14 cellular contexts compared by ENCODE assay signal in the genomic region with DNA sequence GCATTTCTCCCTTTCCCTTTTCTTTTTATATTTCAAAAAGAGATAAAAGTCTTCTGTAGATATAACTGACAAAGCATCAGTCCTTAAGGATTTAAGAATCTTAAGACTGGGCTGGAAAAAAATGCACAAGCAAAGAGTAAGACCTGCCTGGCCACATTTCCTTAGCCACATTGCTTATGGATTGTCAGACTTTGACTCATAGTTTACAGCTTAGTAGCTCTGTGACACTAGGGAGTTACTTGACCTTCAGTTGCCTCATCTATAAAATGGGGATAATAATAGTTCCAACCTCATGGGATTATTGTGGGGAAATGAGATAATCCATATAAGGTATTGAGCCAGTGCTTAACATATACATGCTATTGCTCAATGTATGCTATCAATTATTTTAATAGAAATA.
DNase-seq lines count a peak whose midpoint lies in the region; ATAC-seq, FAIRE-seq and TF ChIP-seq lines count a peak whose summit lies in the region.
"Had no signal": no experiment of that assay in that cellular context is flagged by ENCODE, and none has a peak within 500 bp of the region (broad histone marks: within the 10 kb centered on the region; RNA-seq: fewer than 3 reads in every experiment).

No MANE protein-coding gene starts in this region.

- peak overlapping the region; percentile 53 for H3K4me2 ChIP-seq in astrocyte (ENCODE audit: low read length)
- H3K4me2 ChIP-seq: BLaER1, neural progenitor cell had no signal

- ATAC-seq in WTC11: no peak
- ATAC-seq in activated CD4-positive, CD25-positive, alpha-beta regulatory T cell treated with anti-CD3 and anti-CD28 coated beads, Interleukin-2, amount 50 U/mL, for 24 hours: no peak
- ATAC-seq: stimulated activated memory B cell treated with anti-CD40 and anti-IgM and Interleukin-4, amounts not matched to agents 10 μg/mL and 1 μg/mL and 100 μg/mL, for 72 hours had no signal

- peak overlapping the region; percentile 72 for H3K9ac ChIP-seq in astrocyte (ENCODE audit: low read length)
- H3K9ac ChIP-seq: BLaER1, neural progenitor cell had no signal

- H3K4me1 Mint-ChIP-seq in astrocyte (ENCODE audit: low read depth, unreplicated experiment) (peaks cover 57% of the 10 kb centered on the region), WTC11 (no peaks in the 10 kb centered on the region), glutamatergic neuron (ENCODE audit: low read depth, unreplicated experiment) (peaks cover 13% of the 10 kb centered on the region)

- no peak overlapping the region for H2AFZ ChIP-seq in astrocyte (ENCODE audit: low read depth, low read length)
- H2AFZ ChIP-seq: neural progenitor cell had no signal

- H3K27ac Mint-ChIP-seq in astrocyte (ENCODE audit: unreplicated experiment): peak overlapping the region; percentile 99
- H3K27ac Mint-ChIP-seq in WTC11: no peak overlapping the region
- H3K27ac Mint-ChIP-seq in glutamatergic neuron (ENCODE audit: unreplicated experiment): no peak overlapping the region
- H3K27ac Mint-ChIP-seq: neural progenitor cell had no signal

- H3K36me3 Mint-ChIP-seq in astrocyte (ENCODE audit: low read depth, unreplicated experiment) (no peaks in the 10 kb centered on the region), WTC11 (peaks cover 6% of the 10 kb centered on the region), glutamatergic neuron (ENCODE audit: unreplicated experiment) (no peaks in the 10 kb centered on the region)
- H3K36me3 Mint-ChIP-seq: neural progenitor cell had no signal

- no peaks in the 10 kb centered on the region for H3K9me3 Mint-ChIP-seq in astrocyte (ENCODE audit: unreplicated experiment)
- H3K9me3 Mint-ChIP-seq in WTC11: peaks cover 7% of the 10 kb centered on the region
- peaks cover 3% of the 10 kb centered on the region for H3K9me3 Mint-ChIP-seq in glutamatergic neuron (ENCODE audit: unreplicated experiment)
- H3K9me3 Mint-ChIP-seq: neural progenitor cell; stimulated activated memory B cell treated with anti-CD40 and anti-IgM and Interleukin-4, amounts not matched to agents 10 μg/mL and 1 μg/mL and 100 μg/mL, for 72 hours had no signal

- H3K4me1 ChIP-seq in astrocyte (ENCODE audit: insufficient read depth, low read length): peaks cover 58% of the 10 kb centered on the region
- H3K4me1 ChIP-seq: neural progenitor cell had no signal

- H3K4me3 Mint-ChIP-seq in astrocyte (ENCODE audit: unreplicated experiment) (no peak overlapping the region), WTC11 (no peak overlapping the region), glutamatergic neuron (ENCODE audit: unreplicated experiment) (no peak overlapping the region)
- H3K4me3 Mint-ChIP-seq: neural progenitor cell; stimulated activated memory B cell treated with anti-CD40 and anti-IgM and Interleukin-4, amounts not matched to agents 10 μg/mL and 1 μg/mL and 100 μg/mL, for 72 hours had no signal

- H4K20me1 ChIP-seq in astrocyte (ENCODE audit: insufficient read depth, low read length): no peaks in the 10 kb centered on the region
- H4K20me1 ChIP-seq: BLaER1 had no signal

- FAIRE-seq in H54 (lab: Jason Lieb, UNC): peak; percentile 88
- FAIRE-seq in astrocyte (lab: Jason Lieb, UNC): peak; percentile 52

- peak overlapping the region; percentile 9 for H3K4me3 ChIP-seq in astrocyte (ENCODE audit: insufficient read depth, low read depth, low read length)
- H3K4me3 ChIP-seq: BLaER1, neural progenitor cell had no signal

- H3K27ac ChIP-seq in astrocyte (ENCODE audit: low read depth, low read length): peak overlapping the region; percentile 98
- H3K27ac ChIP-seq: BLaER1, neural progenitor cell had no signal

- CTCF ChIA-PET in WTC11 (lab: Charles Lee): no interaction called here

- no peak for TF ChIP-seq CTCF in astrocyte (IDR thresholded peaks at IDR 0.05; ENCODE audit: insufficient read depth, low read depth, low read length)
- no peak for TF ChIP-seq CTCF in WTC11 (IDR thresholded peaks at IDR 0.05)
- TF ChIP-seq CTCF in glutamatergic neuron (IDR thresholded peaks at IDR 0.05; ENCODE audit: partially characterized antibody, unreplicated experiment): no peak

- POLR2A ChIA-PET in WTC11 (lab: Charles Lee): no interaction called here

- no peaks in the 10 kb centered on the region for H3K27me3 ChIP-seq in astrocyte (ENCODE audit: insufficient read depth, low read length)
- H3K27me3 ChIP-seq: BLaER1, neural progenitor cell had no signal

- H3K27me3 Mint-ChIP-seq in astrocyte (ENCODE audit: low read depth, unreplicated experiment) (no peaks in the 10 kb centered on the region), WTC11 (ENCODE audit: low read depth) (no peaks in the 10 kb centered on the region), glutamatergic neuron (ENCODE audit: unreplicated experiment) (peaks cover 3% of the 10 kb centered on the region)
- H3K27me3 Mint-ChIP-seq: stimulated activated memory B cell treated with anti-CD40 and anti-IgM and Interleukin-4, amounts not matched to agents 10 μg/mL and 1 μg/mL and 100 μg/mL, for 72 hours had no signal

- DNase-seq in A172 (ENCODE audit: low spot score) (peak; percentile 44), H54 (ENCODE audit: insufficient read length, low spot score) (no peak), astrocyte (ENCODE audit: low read depth) (peak; percentile 93), islet precursor cell (peak; percentile 63), WTC11 (ENCODE audit: low spot score) (no peak), glutamatergic neuron (no peak), NCI-H1105 (lab: John Stamatoyannopoulos, UW) (no peak)
- DNase-seq: activated CD4-positive, alpha-beta T cell treated with anti-CD3 and anti-CD28 coated beads, Interleukin-2, amount 50 U/mL, for 1 hour; Kasumi-1; NCI-H510A had no signal

- H3K9me3 ChIP-seq in astrocyte (ENCODE audit: insufficient read depth, low read depth, low read length): no peaks in the 10 kb centered on the region

- no peaks in the 10 kb centered on the region for H3K79me2 ChIP-seq in astrocyte (ENCODE audit: insufficient read depth, low read length)

- H3K36me3 ChIP-seq in astrocyte (ENCODE audit: insufficient read depth, low read length): no peaks in the 10 kb centered on the region
- H3K36me3 ChIP-seq: BLaER1, neural progenitor cell had no signal

- no peak for TF ChIP-seq POLR2A in H54 (IDR thresholded peaks at IDR 0.05; ENCODE audit: low read depth, low read length)

TF ChIP-seq in WTC11, 78 proteins besides CTCF, POLR2A, EP300 and RAD21 (continues in another document):
- TF ChIP-seq, protein P1, sequence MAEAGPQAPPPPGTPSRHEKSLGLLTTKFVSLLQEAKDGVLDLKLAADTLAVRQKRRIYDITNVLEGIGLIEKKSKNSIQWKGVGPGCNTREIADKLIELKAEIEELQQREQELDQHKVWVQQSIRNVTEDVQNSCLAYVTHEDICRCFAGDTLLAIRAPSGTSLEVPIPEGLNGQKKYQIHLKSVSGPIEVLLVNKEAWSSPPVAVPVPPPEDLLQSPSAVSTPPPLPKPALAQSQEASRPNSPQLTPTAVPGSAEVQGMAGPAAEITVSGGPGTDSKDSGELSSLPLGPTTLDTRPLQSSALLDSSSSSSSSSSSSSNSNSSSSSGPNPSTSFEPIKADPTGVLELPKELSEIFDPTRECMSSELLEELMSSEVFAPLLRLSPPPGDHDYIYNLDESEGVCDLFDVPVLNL (CRISPR knock-in tag; IDR thresholded peaks at IDR 0.05; ENCODE audit: borderline replicate concordance, low read depth): no peak
- TF ChIP-seq ZNF425 (CRISPR knock-in tag; conservative IDR thresholded peaks at IDR 0.05): no peak
- no peak for TF ChIP-seq ATF6 (CRISPR knock-in tag; IDR thresholded peaks at IDR 0.05)

Comparison
In these comparisons a context has a peak if more than half of its experiments do, and no peak if none do; other contexts are left out.
1. DNase-seq: peak in A172 (single experiment), astrocyte (single experiment) and islet precursor cell (single experiment); none in H54 (single experiment), WTC11 (single experiment), glutamatergic neuron (single experiment) and NCI-H1105 (single experiment).